In genomic region chr16:53041196-53041977, GRCh38 we compare ENCODE assay signal across 9 cellular contexts. TPM values are rescaled to one million over a fixed set of nuclear protein-coding genes. Genes with fewer than 3 reads are reported as not detected.
DNase-seq lines count a peak whose midpoint lies in the region; ATAC-seq and TF ChIP-seq lines count a peak whose summit lies in the region.
"Had no signal": no experiment of that assay in that cellular context is flagged by ENCODE, and none has a peak within 500 bp of the region (broad histone marks: within the 10 kb centered on the region; RNA-seq: fewer than 3 reads in every experiment).

No MANE protein-coding gene starts in this region.

- H3K4me3 ChIP-seq in right lobe of liver = no peak overlapping the region

- no peak for TF ChIP-seq POLR2A in right lobe of liver (IDR thresholded peaks at IDR 0.05)

- H3K9me3 ChIP-seq in right lobe of liver = no peaks in the 10 kb centered on the region

- intact Hi-C loops in right lobe of liver (cut with DNase I) = no loop called here

- ATAC-seq in HG03097 (IDR thresholded peaks at IDR 0.05; ENCODE audit: low FRiP score, unreplicated experiment) (peak; percentile 60), right lobe of liver (peak in 3 of 4 donors; percentile 28 to 42 (median 28)), HG03108 (IDR thresholded peaks at IDR 0.05; ENCODE audit: unreplicated experiment) (no peak), HG02759 (IDR thresholded peaks at IDR 0.05; ENCODE audit: unreplicated experiment) (no peak)

- DNase-seq in AG08395 (ENCODE audit: low spot score) = peak; percentile 36
- DNase-seq in cerebellar cortex (ENCODE audit: low spot score) = peak; percentile 93
- DNase-seq in right lobe of liver = no peak
- no peak for DNase-seq in stimulated activated CD4-positive, alpha-beta T cell treated with anti-CD3 and anti-CD28 coated beads, Interleukin-4, amount 100 ng/mL, for 4 hours
- DNase-seq in activated CD4-positive, alpha-beta T cell treated with anti-CD3 and anti-CD28 coated beads, Interleukin-2, amount 50 U/mL, for 1 hour = no peak
- DNase-seq: activated naive CD4-positive, alpha-beta T cell treated with anti-CD3 and anti-CD28 coated beads, Interleukin-2, amount 10 ng/mL, durations not matched to agents 7 days and 5 days had no signal

- no peak for TF ChIP-seq CTCF in right lobe of liver (IDR thresholded peaks at IDR 0.05)

- H3K4me1 ChIP-seq in right lobe of liver = peaks cover 0 to 5% (median 0%) of the 10 kb centered on the region in 4 donors

- 50% methylated on average over 5 of the region's 5 CpGs for WGBS in right lobe of liver (ENCODE audit: insufficient coverage, low coverage, low lambda C conversion rate, missing lambda C conversion rate)

- no peaks in the 10 kb centered on the region for H3K27me3 ChIP-seq in right lobe of liver

- no peak overlapping the region for H3K27ac ChIP-seq in right lobe of liver

- H3K36me3 ChIP-seq in right lobe of liver = no peaks in the 10 kb centered on the region

RNA-seq across cellular contexts. Expression of gene CHD9NB, which starts 11.3 kb away (rescaled TPM):
- under 1 TPM in 4 of 6 experiments, not detected in 2; 0.25 to 0.59 (median 0.39) TPM for total RNA-seq in right lobe of liver

RNA-seq across cellular contexts. Expression of gene CHD9, which starts 13.4 kb away (rescaled TPM):
- 10 to 100 TPM; 19.8 to 44.3 (median 30.2) TPM for total RNA-seq in right lobe of liver

Comparison
In these comparisons a context has a peak if more than half of its experiments do, and no peak if none do; other contexts are left out.
1. DNase-seq: peak in AG08395 (single experiment) and cerebellar cortex (single experiment); none in right lobe of liver (0 of 3), stimulated activated CD4-positive, alpha-beta T cell treated with anti-CD3 and anti-CD28 coated beads, Interleukin-4, amount 100 ng/mL, for 4 hours (0 of 2) and activated CD4-positive, alpha-beta T cell treated with anti-CD3 and anti-CD28 coated beads, Interleukin-2, amount 50 U/mL, for 1 hour (single experiment).
2. ATAC-seq: peak in HG03097 (single experiment) and right lobe of liver (3 of 4); none in HG03108 (single experiment) and HG02759 (single experiment).